Comparison of ENCODE assay signal across 9 cellular contexts in genomic region chr1:101769520-101769919, GRCh38.
DNase-seq lines count a peak whose midpoint lies in the region; ATAC-seq, FAIRE-seq and TF ChIP-seq lines count a peak whose summit lies in the region.
"Had no signal": no experiment of that assay in that cellular context is flagged by ENCODE, and none has a peak within 500 bp of the region (broad histone marks: within the 10 kb centered on the region; RNA-seq: fewer than 3 reads in every experiment).

No MANE protein-coding gene starts in this region.

- DNase-seq in adipocyte (ENCODE audit: low read depth) (peak; percentile 15), small intestine (peak; percentile 16), pons (ENCODE audit: low spot score) (no peak), H54 (ENCODE audit: insufficient read length, low spot score) (no peak)
- DNase-seq: activated naive CD8-positive, alpha-beta T cell treated with anti-CD3 and anti-CD28 coated beads, Interleukin-2, amount 10 ng/mL, durations not matched to agents 7 days and 5 days had no signal

- H3K27me3 ChIP-seq in adipocyte (replicated peaks; ENCODE audit: control insufficient read depth, insufficient read depth, low read length) (no peaks in the 10 kb centered on the region), small intestine (ENCODE audit: control insufficient read depth in 2 of 2, insufficient read depth in 2 of 2, low read length in 2 of 2) (no peaks in the 10 kb centered on the region)

- H3K36me3 Mint-ChIP-seq in activated T-helper 17 cell treated with anti-CD3 and anti-CD28 coated beads, Interleukin-2, amount 50 U/mL, for 72 hours (ENCODE audit: low read depth) = no peaks in the 10 kb centered on the region
- H3K36me3 Mint-ChIP-seq: activated naive CD8-positive, alpha-beta T cell treated with anti-CD3 and anti-CD28 coated beads, Interleukin-2, amount 10 ng/mL, durations not matched to agents 7 days and 5 days had no signal

- peak; percentile 34 for FAIRE-seq in A204.1 (lab: Jason Lieb, UNC)
- FAIRE-seq in small intestine (lab: Jason Lieb, UNC) = no peak
- no peak for FAIRE-seq in H54 (lab: Jason Lieb, UNC)

- no peak overlapping the region for H3K4me3 Mint-ChIP-seq in activated T-helper 17 cell treated with anti-CD3 and anti-CD28 coated beads, Interleukin-2, amount 50 U/mL, for 72 hours
- H3K4me3 Mint-ChIP-seq: activated naive CD8-positive, alpha-beta T cell treated with anti-CD3 and anti-CD28 coated beads, Interleukin-2, amount 10 ng/mL, durations not matched to agents 7 days and 5 days had no signal

- H3K36me3 ChIP-seq in adipocyte (ENCODE audit: control insufficient read depth, insufficient read depth, low read length, severe bottlenecking) (no peaks in the 10 kb centered on the region), small intestine (ENCODE audit: control insufficient read depth in 2 of 2, insufficient read depth in 2 of 2, low read length in 2 of 2) (no peaks in the 10 kb centered on the region)

- no peak overlapping the region for H3K27ac Mint-ChIP-seq in activated T-helper 17 cell treated with anti-CD3 and anti-CD28 coated beads, Interleukin-2, amount 50 U/mL, for 72 hours
- H3K27ac Mint-ChIP-seq: activated naive CD8-positive, alpha-beta T cell treated with anti-CD3 and anti-CD28 coated beads, Interleukin-2, amount 10 ng/mL, durations not matched to agents 7 days and 5 days had no signal

- no peak for TF ChIP-seq POLR2A in H54 (IDR thresholded peaks at IDR 0.05; ENCODE audit: low read depth, low read length)

- H3K9me3 ChIP-seq in adipocyte (ENCODE audit: control insufficient read depth, low read length) (no peaks in the 10 kb centered on the region), small intestine (ENCODE audit: control insufficient read depth, low read depth) (no peaks in the 10 kb centered on the region)

- H3K27ac ChIP-seq in small intestine (ENCODE audit: low read depth in 1 of 2, low read length in 1 of 2) = no peak overlapping the region

- no peaks in the 10 kb centered on the region for H3K9me3 Mint-ChIP-seq in activated T-helper 17 cell treated with anti-CD3 and anti-CD28 coated beads, Interleukin-2, amount 50 U/mL, for 72 hours
- H3K9me3 Mint-ChIP-seq: activated naive CD8-positive, alpha-beta T cell treated with anti-CD3 and anti-CD28 coated beads, Interleukin-2, amount 10 ng/mL, durations not matched to agents 7 days and 5 days had no signal

- ATAC-seq in GM18909 (IDR thresholded peaks at IDR 0.05; ENCODE audit: poor library complexity, unreplicated experiment) = peak; percentile 61
- peak; percentile 69 for ATAC-seq in HG03520 (IDR thresholded peaks at IDR 0.05; ENCODE audit: unreplicated experiment)
- no peak for ATAC-seq in activated T-helper 17 cell treated with anti-CD3 and anti-CD28 coated beads, Interleukin-2, amount 50 U/mL, for 72 hours (replicated peaks)

- H3K4me3 ChIP-seq in adipocyte (ENCODE audit: low read length) = no peak overlapping the region
- H3K4me3 ChIP-seq in small intestine (ENCODE audit: low read depth in 1 of 2, low read length in 2 of 2) = no peak overlapping the region

- H3K4me1 ChIP-seq in adipocyte (ENCODE audit: control insufficient read depth, insufficient read depth, low read length) (no peaks in the 10 kb centered on the region), small intestine (ENCODE audit: control insufficient read depth in 2 of 2, insufficient read depth in 1 of 2, low read depth in 1 of 2, low read length in 1 of 2) (no peaks in the 10 kb centered on the region)

- H3K9ac ChIP-seq in adipocyte (ENCODE audit: low read length) = no peak overlapping the region

- WGBS in small intestine, 3 donors = 31 to 61% (median 36%) methylated on average over 3 of the region's 3 CpGs

- H3K4me1 Mint-ChIP-seq in activated T-helper 17 cell treated with anti-CD3 and anti-CD28 coated beads, Interleukin-2, amount 50 U/mL, for 72 hours = no peaks in the 10 kb centered on the region
- H3K4me1 Mint-ChIP-seq: activated naive CD8-positive, alpha-beta T cell treated with anti-CD3 and anti-CD28 coated beads, Interleukin-2, amount 10 ng/mL, durations not matched to agents 7 days and 5 days had no signal

- no peaks in the 10 kb centered on the region for H3K27me3 Mint-ChIP-seq in activated T-helper 17 cell treated with anti-CD3 and anti-CD28 coated beads, Interleukin-2, amount 50 U/mL, for 72 hours

Comparison
In these comparisons a context has a peak if more than half of its experiments do, and no peak if none do; other contexts are left out.
1. DNase-seq: peak in adipocyte (single experiment) and small intestine (single experiment); none in pons (single experiment) and H54 (single experiment).